In the genomic region with DNA sequence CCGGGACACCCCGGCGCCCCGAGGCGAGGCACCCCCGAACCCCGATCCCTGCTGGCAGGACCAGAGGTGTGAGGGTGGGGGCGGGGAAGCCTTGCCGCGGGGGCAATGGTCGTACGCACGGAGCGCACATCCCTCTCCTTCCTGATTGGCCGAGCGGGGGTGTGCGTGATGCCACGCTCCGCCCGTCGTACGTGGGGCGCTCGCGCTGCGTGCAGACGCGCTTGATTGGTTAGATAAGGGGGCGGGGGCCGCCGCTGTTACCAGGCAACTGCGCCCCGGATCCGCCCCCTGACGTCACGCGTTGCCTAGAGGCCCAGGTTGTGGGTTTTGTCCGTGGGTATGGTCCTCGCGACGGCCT, we compare ENCODE assay signal across 8 cellular contexts. TPM values are rescaled to one million over a fixed set of nuclear protein-coding genes. Genes with fewer than 3 reads are reported as not detected.
DNase-seq lines count a peak whose midpoint lies in the region; ATAC-seq, FAIRE-seq and TF ChIP-seq lines count a peak whose summit lies in the region.
"Not testable (repeated sequence)": the region's sequence is repeated elsewhere in the genome, so short reads cannot be mapped to it uniquely, and the experiment has no call there.

No MANE protein-coding gene starts in this region.

- CTCF ChIA-PET in activated CD4-positive, alpha-beta T cell treated with anti-CD3 and anti-CD28 coated beads for 36 hours (lab: Charles Lee), result not testable (repeated sequence)

- not testable (repeated sequence) for H2AFZ ChIP-seq in astrocyte (ENCODE audit: low read depth, low read length)

- peak overlapping the region; percentile 77 for H3K9ac ChIP-seq in astrocyte (ENCODE audit: low read length)

- not testable (repeated sequence) for H3K4me1 Mint-ChIP-seq in activated CD4-positive, alpha-beta T cell treated with anti-CD3 and anti-CD28 coated beads for 36 hours; astrocyte (ENCODE audit: low read depth, unreplicated experiment); progenitor cell of endocrine pancreas (ENCODE audit: low read depth); stimulated activated naive B cell treated with anti-CD40 and anti-IgM and Interleukin-4, amounts not matched to agents 10 μg/mL and 1 μg/mL and 100 μg/mL, for 72 hours

- ATAC-seq in GM21786 (IDR thresholded peaks at IDR 0.05; ENCODE audit: unreplicated experiment) (peak; percentile 96), HG03521 (IDR thresholded peaks at IDR 0.05; ENCODE audit: unreplicated experiment) (peak; percentile 98)
- ATAC-seq in activated CD4-positive, alpha-beta T cell treated with anti-CD3 and anti-CD28 coated beads for 36 hours, result peak; percentile 99
- peak; percentile 96 to 97 for ATAC-seq in stimulated activated naive B cell treated with anti-CD40 and anti-IgM and Interleukin-4, amounts not matched to agents 10 μg/mL and 1 μg/mL and 100 μg/mL, for 72 hours (replicated peaks)

- H3K36me3 Mint-ChIP-seq in activated CD4-positive, alpha-beta T cell treated with anti-CD3 and anti-CD28 coated beads for 36 hours (ENCODE audit: low read depth); astrocyte (ENCODE audit: low read depth, unreplicated experiment); progenitor cell of endocrine pancreas (ENCODE audit: insufficient read depth); stimulated activated naive B cell treated with anti-CD40 and anti-IgM and Interleukin-4, amounts not matched to agents 10 μg/mL and 1 μg/mL and 100 μg/mL, for 72 hours: not testable (repeated sequence)

- POLR2A ChIA-PET in activated CD4-positive, alpha-beta T cell treated with anti-CD3 and anti-CD28 coated beads for 36 hours (lab: Charles Lee), result not testable (repeated sequence)

- not testable (repeated sequence) for DNase-seq in GM12864 (ENCODE audit: low read depth); astrocyte (ENCODE audit: low read depth)
- DNase-seq in activated CD4-positive, alpha-beta T cell treated with anti-CD3 and anti-CD28 coated beads for 36 hours, result peak; percentile 94
- DNase-seq in right atrium auricular region (ENCODE audit: low spot score) (peak; percentile 97), progenitor cell of endocrine pancreas (ENCODE audit: low spot score, unreplicated experiment) (peak; percentile 73)
- peak; percentile 95 for DNase-seq in stimulated activated naive B cell treated with anti-CD40 and anti-IgM and Interleukin-4, amounts not matched to agents 10 μg/mL and 1 μg/mL and 100 μg/mL, for 72 hours

- peak overlapping the region; percentile 73 for H3K4me2 ChIP-seq in astrocyte (ENCODE audit: low read length)

- H3K4me3 Mint-ChIP-seq in activated CD4-positive, alpha-beta T cell treated with anti-CD3 and anti-CD28 coated beads for 36 hours; astrocyte (ENCODE audit: unreplicated experiment); progenitor cell of endocrine pancreas (ENCODE audit: low read depth): not testable (repeated sequence)
- H3K4me3 Mint-ChIP-seq in stimulated activated naive B cell treated with anti-CD40 and anti-IgM and Interleukin-4, amounts not matched to agents 10 μg/mL and 1 μg/mL and 100 μg/mL, for 72 hours, result peak overlapping the region; percentile 46 to 82

- H3K9me3 Mint-ChIP-seq in activated CD4-positive, alpha-beta T cell treated with anti-CD3 and anti-CD28 coated beads for 36 hours (ENCODE audit: low read depth); astrocyte (ENCODE audit: unreplicated experiment); progenitor cell of endocrine pancreas (ENCODE audit: low read depth); stimulated activated naive B cell treated with anti-CD40 and anti-IgM and Interleukin-4, amounts not matched to agents 10 μg/mL and 1 μg/mL and 100 μg/mL, for 72 hours: not testable (repeated sequence)

- H3K9me3 ChIP-seq in astrocyte (ENCODE audit: insufficient read depth, low read depth, low read length); right atrium auricular region: not testable (repeated sequence)

- not testable (repeated sequence) for H3K79me2 ChIP-seq in astrocyte (ENCODE audit: insufficient read depth, low read length)

- not testable (repeated sequence) for FAIRE-seq in astrocyte (lab: Jason Lieb, UNC)

- H3K4me1 ChIP-seq in astrocyte (ENCODE audit: insufficient read depth, low read length); right atrium auricular region: not testable (repeated sequence)

- intact Hi-C loops in activated CD4-positive, alpha-beta T cell treated with anti-CD3 and anti-CD28 coated beads for 36 hours (cut with DNase I, micrococcal nuclease), result not testable (repeated sequence)

- H3K27ac ChIP-seq in astrocyte (ENCODE audit: low read depth, low read length), result peak overlapping the region; percentile 76
- H3K27ac ChIP-seq in right atrium auricular region, result peak overlapping the region; percentile 90 to 92

- TF ChIP-seq CTCF in GM12864 (IDR thresholded peaks at IDR 0.05; ENCODE audit: low read depth, low read length, missing control alignments); astrocyte (IDR thresholded peaks at IDR 0.05; ENCODE audit: insufficient read depth, low read depth, low read length); right atrium auricular region (IDR thresholded peaks at IDR 0.05); progenitor cell of endocrine pancreas (IDR thresholded peaks at IDR 0.05; ENCODE audit: unreplicated experiment): not testable (repeated sequence)

- not testable (repeated sequence) for H3K36me3 ChIP-seq in astrocyte (ENCODE audit: insufficient read depth, low read length); right atrium auricular region

- H3K27me3 ChIP-seq in astrocyte (ENCODE audit: insufficient read depth, low read length); right atrium auricular region: not testable (repeated sequence)

- not testable (repeated sequence) for H4K20me1 ChIP-seq in astrocyte (ENCODE audit: insufficient read depth, low read length)

- H3K4me3 ChIP-seq in GM12864 (ENCODE audit: low read depth, low read length) (peak overlapping the region; percentile 48), astrocyte (ENCODE audit: insufficient read depth, low read depth, low read length) (peak overlapping the region; percentile 23), right atrium auricular region (peak overlapping the region; percentile 52 to 61)

- not testable (repeated sequence) for H3K27ac Mint-ChIP-seq in activated CD4-positive, alpha-beta T cell treated with anti-CD3 and anti-CD28 coated beads for 36 hours; astrocyte (ENCODE audit: unreplicated experiment); progenitor cell of endocrine pancreas
- peak overlapping the region; percentile 86 for H3K27ac Mint-ChIP-seq in stimulated activated naive B cell treated with anti-CD40 and anti-IgM and Interleukin-4, amounts not matched to agents 10 μg/mL and 1 μg/mL and 100 μg/mL, for 72 hours

- not testable (repeated sequence) for H3K27me3 Mint-ChIP-seq in activated CD4-positive, alpha-beta T cell treated with anti-CD3 and anti-CD28 coated beads for 36 hours; astrocyte (ENCODE audit: low read depth, unreplicated experiment); progenitor cell of endocrine pancreas; stimulated activated naive B cell treated with anti-CD40 and anti-IgM and Interleukin-4, amounts not matched to agents 10 μg/mL and 1 μg/mL and 100 μg/mL, for 72 hours

RNA-seq across cellular contexts. Expression of gene GTF2IRD2B, which starts 0.5 kb away (rescaled TPM):
- total RNA-seq in activated CD4-positive, alpha-beta T cell treated with anti-CD3 and anti-CD28 coated beads for 36 hours, result 1 to 10 TPM; 7.3 to 7.8 TPM
- total RNA-seq in astrocyte (11.0 and 13.0 TPM in 2 replicates), right atrium auricular region (10 to 100 TPM; 26.5 to 40.6 TPM), progenitor cell of endocrine pancreas (57.5 and 65.5 TPM in 2 replicates)

RNA-seq across cellular contexts. Expression of gene RCC1L, which starts 19.3 kb away (rescaled TPM):
- 10 to 100 TPM; 35.9 to 52.1 TPM for total RNA-seq in activated CD4-positive, alpha-beta T cell treated with anti-CD3 and anti-CD28 coated beads for 36 hours
- total RNA-seq in astrocyte (31.8 and 33.0 TPM in 2 replicates), right atrium auricular region (10 to 100 TPM; 26.9 to 36.6 TPM), progenitor cell of endocrine pancreas (41.1 and 43.9 TPM in 2 replicates)
